16 cellular contexts compared by ENCODE assay signal in genomic region chr11:78376858-78377257, GRCh38. TPM values are rescaled to one million over a fixed set of nuclear protein-coding genes. Genes with fewer than 3 reads are reported as not detected.
A peak's percentile ranks its signal among the peaks of the same experiment; 100 is the strongest.
DNase-seq lines count a peak whose midpoint lies in the region; ATAC-seq and TF ChIP-seq lines count a peak whose summit lies in the region.
"Had no signal": no experiment of that assay in that cellular context is flagged by ENCODE, and none has a peak within 500 bp of the region (broad histone marks: within the 10 kb centered on the region; RNA-seq: fewer than 3 reads in every experiment).

No MANE protein-coding gene starts in this region.

- H3K9me3 ChIP-seq in KOPT-K1 (ENCODE audit: insufficient read depth, low read length, poor library complexity, severe bottlenecking) (peaks cover 13% of the 10 kb centered on the region), trophoblast cell (ENCODE audit: insufficient read depth, low read depth, low read length) (no peaks in the 10 kb centered on the region), neural progenitor cell (ENCODE audit: low read depth) (no peaks in the 10 kb centered on the region)

- no peak for DNase-seq in trophoblast cell
- no peak for DNase-seq in neural progenitor cell (ENCODE audit: low spot score)
- no peak for DNase-seq in stimulated activated naive CD4-positive, alpha-beta T cell treated with Interleukin-2 at 50 U/mL for 16 hours (lab: John Stamatoyannopoulos, UW)
- DNase-seq: C1 segment of cervical spinal cord; CD4-positive, alpha-beta memory T cell; COR-L47; DMS153; EL; GDM1; H9 had no signal

- peaks cover 32% of the 10 kb centered on the region for H3K36me3 Mint-ChIP-seq in dendritic cell treated with granulocyte-macrophage colony-stimulating factor and Interleukin-4, amounts not matched to agents 40 ng/mL and 50 ng/mL, for 4 days (ENCODE audit: low read depth)
- H3K36me3 Mint-ChIP-seq in neural progenitor cell: peaks cover 6% of the 10 kb centered on the region

- intact Hi-C loops in dendritic cell treated with granulocyte-macrophage colony-stimulating factor and Interleukin-4, amounts not matched to agents 40 ng/mL and 50 ng/mL, for 4 days (cut with micrococcal nuclease): no loop called here

- H3K36me3 ChIP-seq in KOPT-K1 (ENCODE audit: insufficient read depth, low read length): peaks cover 8% of the 10 kb centered on the region
- H3K36me3 ChIP-seq in trophoblast cell (ENCODE audit: control insufficient read depth in 1 of 2, insufficient read depth in 2 of 2, low read length in 2 of 2): peaks cover 5 to 7% of the 10 kb centered on the region in 2 experiments
- no peaks in the 10 kb centered on the region for H3K36me3 ChIP-seq in neural progenitor cell

- no peak for TF ChIP-seq CTCF in neural progenitor cell (IDR thresholded peaks at IDR 0.05)

- H3K9me3 Mint-ChIP-seq in dendritic cell treated with granulocyte-macrophage colony-stimulating factor and Interleukin-4, amounts not matched to agents 40 ng/mL and 50 ng/mL, for 4 days: peaks cover 9% of the 10 kb centered on the region
- peaks cover 6% of the 10 kb centered on the region for H3K9me3 Mint-ChIP-seq in neural progenitor cell

- H2BK12ac ChIP-seq in trophoblast cell (ENCODE audit: low read length): peak overlapping the region; percentile 66

- no peak overlapping the region for H4K12ac ChIP-seq in trophoblast cell (ENCODE audit: low read depth, low read length)

- peaks cover 60% of the 10 kb centered on the region for H3K4me1 Mint-ChIP-seq in dendritic cell treated with granulocyte-macrophage colony-stimulating factor and Interleukin-4, amounts not matched to agents 40 ng/mL and 50 ng/mL, for 4 days (ENCODE audit: low read depth)
- peaks cover 9% of the 10 kb centered on the region for H3K4me1 Mint-ChIP-seq in neural progenitor cell

- no peak overlapping the region for H2AK5ac ChIP-seq in trophoblast cell (ENCODE audit: low read length)

- ATAC-seq in GM21381 (IDR thresholded peaks at IDR 0.05; ENCODE audit: unreplicated experiment): no peak
- ATAC-seq: GM12878, GM23338, HCT116 had no signal

- H3K27ac Mint-ChIP-seq in dendritic cell treated with granulocyte-macrophage colony-stimulating factor and Interleukin-4, amounts not matched to agents 40 ng/mL and 50 ng/mL, for 4 days: peak overlapping the region; percentile 8
- no peak overlapping the region for H3K27ac Mint-ChIP-seq in neural progenitor cell
- H3K27ac Mint-ChIP-seq: CD4-positive, alpha-beta memory T cell; GM23338; H9 had no signal

- no peaks in the 10 kb centered on the region for H3K27me3 Mint-ChIP-seq in dendritic cell treated with granulocyte-macrophage colony-stimulating factor and Interleukin-4, amounts not matched to agents 40 ng/mL and 50 ng/mL, for 4 days
- H3K27me3 Mint-ChIP-seq in neural progenitor cell (ENCODE audit: insufficient read depth, low read depth): peaks cover 2% of the 10 kb centered on the region

- no peak overlapping the region for H3K4me3 Mint-ChIP-seq in dendritic cell treated with granulocyte-macrophage colony-stimulating factor and Interleukin-4, amounts not matched to agents 40 ng/mL and 50 ng/mL, for 4 days
- H3K4me3 Mint-ChIP-seq in neural progenitor cell: no peak overlapping the region
- H3K4me3 Mint-ChIP-seq: CD4-positive, alpha-beta memory T cell; GM23338; H9 had no signal

- peaks cover 21% of the 10 kb centered on the region for H3F3A ChIP-seq in neural progenitor cell (ENCODE audit: low read depth)

- H3K4me1 ChIP-seq in trophoblast cell (ENCODE audit: control insufficient read depth in 1 of 2, insufficient read depth in 2 of 2, low read length in 2 of 2) (peaks cover 4 to 12% of the 10 kb centered on the region in 2 experiments), neural progenitor cell (peaks cover 51% of the 10 kb centered on the region)

- H3K23ac ChIP-seq in trophoblast cell (ENCODE audit: low read length): no peak overlapping the region

- peak overlapping the region; percentile 87 for H3K18ac ChIP-seq in trophoblast cell (ENCODE audit: low read length)

- H3K14ac ChIP-seq in trophoblast cell (ENCODE audit: low read length): no peak overlapping the region

- no peak overlapping the region for H3K4me2 ChIP-seq in trophoblast cell (ENCODE audit: low read length)
- H3K4me2 ChIP-seq in neural progenitor cell: no peak overlapping the region
- H3K4me2 ChIP-seq: GM23338 had no signal

- H3K27ac ChIP-seq in KOPT-K1 (ENCODE audit: low read depth, low read length, poor library complexity, severe bottlenecking) (peak overlapping the region; percentile 63), trophoblast cell (ENCODE audit: low read depth, low read length) (no peak overlapping the region), neural progenitor cell (no peak overlapping the region)

- H2AFZ ChIP-seq in trophoblast cell (ENCODE audit: insufficient read depth, low read length, poor library complexity): no peak overlapping the region
- no peak overlapping the region for H2AFZ ChIP-seq in neural progenitor cell (replicated peaks)
- H2AFZ ChIP-seq: GM23338 had no signal

- peaks cover 16% of the 10 kb centered on the region for H3K79me2 ChIP-seq in trophoblast cell (ENCODE audit: control insufficient read depth, insufficient read depth, low read length, poor library complexity)
- H3K79me2 ChIP-seq in neural progenitor cell (ENCODE audit: low read depth): peaks cover 34% of the 10 kb centered on the region

- H4K20me1 ChIP-seq in neural progenitor cell (ENCODE audit: low read depth): peaks cover 15% of the 10 kb centered on the region

- no peak overlapping the region for H4K91ac ChIP-seq in trophoblast cell (ENCODE audit: low read depth, low read length)

- H4K8ac ChIP-seq in trophoblast cell (ENCODE audit: low read depth, low read length): peak overlapping the region; percentile 77

- H3K9ac ChIP-seq in trophoblast cell (ENCODE audit: low read length): no peak overlapping the region
- no peak overlapping the region for H3K9ac ChIP-seq in neural progenitor cell

- H3K79me1 ChIP-seq in trophoblast cell (ENCODE audit: low read length): peaks cover 21% of the 10 kb centered on the region

- H3K4ac ChIP-seq in trophoblast cell (ENCODE audit: low read depth, low read length): peak overlapping the region; percentile 96

- no CpG with 5 or more reads among the region's 3 CpGs for WGBS in trophoblast cell (ENCODE audit: extremely low coverage, insufficient coverage, insufficient read length)

- peak overlapping the region; percentile 29 for H2BK120ac ChIP-seq in trophoblast cell (ENCODE audit: insufficient read depth, low read length, poor library complexity)

- no peak overlapping the region for H3K4me3 ChIP-seq in trophoblast cell (ENCODE audit: low read depth, low read length)
- H3K4me3 ChIP-seq in neural progenitor cell: no peak overlapping the region
- H3K4me3 ChIP-seq: GM12878, GM23338 had no signal

- H2BK5ac ChIP-seq in trophoblast cell (ENCODE audit: low read depth, low read length, poor library complexity): no peak overlapping the region

- H3K27me3 ChIP-seq in trophoblast cell (ENCODE audit: insufficient read depth, low read length) (peaks cover 2% of the 10 kb centered on the region), neural progenitor cell (no peaks in the 10 kb centered on the region)

RNA-seq across cellular contexts. Expression of gene GAB2, which starts 40.8 kb away (rescaled TPM):
- 105 and 110 TPM in 2 replicates for polyA plus RNA-seq in trophoblast cell (2013)
- total RNA-seq in neural progenitor cell (ENCODE audit: low replicate concordance): 11.1 and 21.6 TPM in 2 replicates
